In the genomic region with DNA sequence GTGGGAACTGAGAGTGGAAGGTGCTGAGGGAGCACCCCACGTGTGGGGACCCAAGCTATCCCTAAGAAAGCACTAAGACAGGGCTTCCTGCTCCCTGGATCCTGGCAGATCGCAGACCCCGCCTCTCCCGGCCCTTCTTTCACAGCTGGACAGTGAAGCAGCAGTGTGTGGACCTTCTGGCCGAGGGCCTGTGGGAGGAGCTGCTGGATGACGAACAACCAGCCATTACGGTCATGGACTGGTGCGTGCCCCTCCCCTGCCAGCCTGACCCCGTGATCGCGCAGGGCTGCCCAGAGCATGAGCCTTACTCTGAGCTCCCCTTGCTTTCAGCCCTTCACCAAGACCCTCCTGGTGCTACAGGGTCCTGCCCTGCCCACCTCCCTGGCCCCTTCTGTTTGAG, we compare ENCODE assay signal across 11 cellular contexts. TPM values are rescaled to one million over a fixed set of nuclear protein-coding genes. Genes with fewer than 3 reads are reported as not detected.
A peak's percentile ranks its signal among the peaks of the same experiment; 100 is the strongest.
DNase-seq lines count a peak whose midpoint lies in the region; ATAC-seq, FAIRE-seq and TF ChIP-seq lines count a peak whose summit lies in the region.
"Had no signal": no experiment of that assay in that cellular context is flagged by ENCODE, and none has a peak within 500 bp of the region (broad histone marks: within the 10 kb centered on the region; RNA-seq: fewer than 3 reads in every experiment).

No MANE protein-coding gene starts in this region.

- TF ChIP-seq POLR2A in stomach (IDR thresholded peaks at IDR 0.05) (no peak), GM18505 (IDR thresholded peaks at IDR 0.05; ENCODE audit: borderline replicate concordance, extremely low read depth, insufficient read depth, insufficient read length) (no peak)

- POLR2A ChIA-PET in T-cell (lab: Charles Lee): no interaction called here

- TF ChIP-seq CTCF in stomach (IDR thresholded peaks at IDR 0.05): no peak

- peaks cover 7 to 30% (median 26%) of the 10 kb centered on the region in 4 donors for H3K4me1 ChIP-seq in stomach

- H3K9me3 Mint-ChIP-seq in T-cell: no peaks in the 10 kb centered on the region

- FAIRE-seq in GM19239 (lab: Jason Lieb, UNC): no peak

- no peaks in the 10 kb centered on the region for H3K36me3 ChIP-seq in stomach

- H3K36me3 Mint-ChIP-seq in T-cell: no peaks in the 10 kb centered on the region

- CTCF ChIA-PET in T-cell (lab: Charles Lee): no interaction called here

- no peak for ATAC-seq in T-cell (replicated peaks in 1 of 4)
- ATAC-seq in GM18505 (IDR thresholded peaks at IDR 0.05; ENCODE audit: unreplicated experiment): no peak
- ATAC-seq: GM23338 had no signal

- intact Hi-C loops in stomach (cut with DNase I; ENCODE audit: low total_unique reads): no loop called here

- no peaks in the 10 kb centered on the region for H3K9me3 ChIP-seq in stomach

- no peak overlapping the region for H3K27ac Mint-ChIP-seq in T-cell
- H3K27ac Mint-ChIP-seq: GM23338 had no signal

- 31 to 63% (median 40%) methylated on average over 4 to 11 of the region's 11 CpGs for WGBS in stomach, 5 donors

- no peak overlapping the region for H3K4me3 Mint-ChIP-seq in T-cell
- H3K4me3 Mint-ChIP-seq: GM23338 had no signal

- H3K27ac ChIP-seq in stomach: no peak overlapping the region

- no peak overlapping the region for H3K4me3 ChIP-seq in stomach
- H3K4me3 ChIP-seq: GM23338 had no signal

- no peak for TF ChIP-seq EP300 in stomach (IDR thresholded peaks at IDR 0.05)

- DNase-seq in HS-27A (ENCODE audit: low read depth) (peak; percentile 14), anterior cingulate cortex (lab: John Stamatoyannopoulos, UW) (peak in 35 of 58 donors; percentile 4 to 81 (median 35)), hippocampal formation (lab: John Stamatoyannopoulos, UW) (peak; percentile 0 to 46), stomach (peak; percentile 34), GM19239 (ENCODE audit: insufficient read length, low spot score) (no peak), T-cell (no peak), NCI-H2081 treated with DMSO at 0.1 percent for 48 hours (lab: John Stamatoyannopoulos, UW) (no peak)
- DNase-seq: activated CD4-positive, alpha-beta T cell treated with anti-CD3 and anti-CD28 coated beads for 4 hours had no signal

- H3K27me3 Mint-ChIP-seq in T-cell: peaks cover 54 to 84% of the 10 kb centered on the region in 2 donors

- peaks cover 22 to 26% (median 22%) of the 10 kb centered on the region in 3 donors for H3K4me1 Mint-ChIP-seq in T-cell

- peaks cover 0 to 97% (median 59%) of the 10 kb centered on the region in 3 donors for H3K27me3 ChIP-seq in stomach

RNA-seq across cellular contexts. Expression of gene NCCRP1, which starts 2.3 kb away (rescaled TPM):
- not detected for total RNA-seq in stomach
- 10 to 100 TPM in 1 of 3 donors, under 1 TPM in 1, not detected in 1; 0.37 to 40.6 TPM for polyA plus RNA-seq in stomach
- total RNA-seq in T-cell: under 1 TPM in 3 of 5 donors, not detected in 2; 0.23 to 0.46 (median 0.41) TPM
- total RNA-seq: liver had no signal
- polyA plus RNA-seq: liver had no signal

RNA-seq across cellular contexts. Expression of gene SYCN, which starts 5.0 kb away (rescaled TPM):
- not detected for total RNA-seq in stomach
- 1 to 10 TPM in 1 of 3 donors, under 1 TPM in 1, not detected in 1; 0.65 to 1.9 TPM for polyA plus RNA-seq in stomach
- 1 to 10 TPM in 2 of 5 donors, under 1 TPM in 1, not detected in 2; 0.82 to 1.7 (median 1.1) TPM for total RNA-seq in T-cell
- total RNA-seq: GM23338, liver had no signal
- polyA plus RNA-seq: GM23338, liver had no signal

RNA-seq across cellular contexts. Expression of gene IFNL3, which starts 45.8 kb away (rescaled TPM):
- total RNA-seq in stomach (not detected), T-cell (not detected)
- not detected for polyA plus RNA-seq in stomach
- total RNA-seq: GM23338, liver had no signal
- polyA plus RNA-seq: GM23338, liver had no signal

RNA-seq across cellular contexts. Expression of gene IFNL4, which starts 49.6 kb away (rescaled TPM):
- not detected for total RNA-seq in stomach
- not detected for polyA plus RNA-seq in stomach
- total RNA-seq in T-cell: not detected
- total RNA-seq: GM23338, liver had no signal
- polyA plus RNA-seq: GM23338, liver had no signal

Comparison
In these comparisons a context has a peak if more than half of its experiments do, and no peak if none do; other contexts are left out.
1. DNase-seq: peak in HS-27A (single experiment), anterior cingulate cortex (35 of 58), hippocampal formation (2 of 2) and stomach (single experiment); none in GM19239 (single experiment), T-cell (0 of 34) and NCI-H2081 treated with DMSO at 0.1 percent for 48 hours (single experiment).